ENCODE assay signal across 9 cellular contexts in the genomic region with DNA sequence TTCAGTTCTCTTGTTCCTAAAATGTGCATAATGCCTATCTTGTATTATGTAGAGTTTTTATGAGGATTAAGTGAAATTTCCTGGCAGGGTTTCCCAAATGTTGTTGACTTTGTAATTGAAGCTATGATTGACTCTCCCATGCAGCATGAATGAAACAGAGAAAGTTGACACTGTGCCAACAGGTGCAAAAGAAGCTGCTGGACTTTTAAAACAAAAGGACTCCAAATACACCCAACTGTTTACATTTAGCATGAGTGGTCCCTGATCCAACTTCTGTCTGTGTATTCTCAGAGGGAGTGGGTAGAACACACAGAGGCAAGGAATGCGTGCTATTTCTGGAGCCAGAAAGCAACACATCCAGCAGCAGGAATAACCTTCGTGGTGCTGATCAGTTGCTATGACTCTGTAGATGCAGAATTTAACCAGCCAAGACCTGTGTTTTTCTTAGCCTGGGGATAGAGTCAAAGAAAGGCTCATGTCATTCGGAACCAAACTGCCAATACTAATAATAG. TPM values are rescaled to one million over a fixed set of nuclear protein-coding genes. Genes with fewer than 3 reads are reported as not detected.
A peak's percentile ranks its signal among the peaks of the same experiment; 100 is the strongest.
DNase-seq lines count a peak whose midpoint lies in the region; ATAC-seq lines count a peak whose summit lies in the region.
"Had no signal": no experiment of that assay in that cellular context is flagged by ENCODE, and none has a peak within 500 bp of the region (broad histone marks: within the 10 kb centered on the region; RNA-seq: fewer than 3 reads in every experiment).

No MANE protein-coding gene starts in this region.

- peak overlapping the region; percentile 69 for H3K27ac ChIP-seq in mesodermal cell (ENCODE audit: low read depth, low read length, severe bottlenecking)

- intact Hi-C loops in posterior vena cava (cut with DNase I): no loop called here

- 73 to 74% methylated on average over 2 of the region's 3 CpGs for WGBS in mesodermal cell (ENCODE audit: insufficient coverage in 2 of 2), 2 experiments

- H3K4me3 ChIP-seq in mesodermal cell (ENCODE audit: extremely low read depth, insufficient read depth, low read length, poor library complexity, severe bottlenecking): no peak overlapping the region

- no peaks in the 10 kb centered on the region for H3K36me3 ChIP-seq in mesodermal cell (ENCODE audit: control insufficient read depth, insufficient read depth, low read length)

- no peaks in the 10 kb centered on the region for H3K9me3 ChIP-seq in mesodermal cell (ENCODE audit: control insufficient read depth, low read length)

- peak; percentile 86 for DNase-seq in COR-L47 (lab: John Stamatoyannopoulos, UW)
- DNase-seq in NCI-H1436 treated with DMSO at 0.1 percent for 48 hours (lab: John Stamatoyannopoulos, UW): peak; percentile 76
- DNase-seq in astrocyte of the hippocampus (ENCODE audit: low read depth, low spot score): peak; percentile 91
- no peak for DNase-seq in effector CD8-positive, alpha-beta T cell (lab: John Stamatoyannopoulos, UW)
- no peak for DNase-seq in posterior vena cava (ENCODE audit: low spot score)
- DNase-seq in D341Med (ENCODE audit: low spot score): no peak

- H3K4me1 ChIP-seq in mesodermal cell (ENCODE audit: control insufficient read depth, insufficient read depth, low read length, poor library complexity, severe bottlenecking): peaks cover 13% of the 10 kb centered on the region

- ATAC-seq in GM21390 (IDR thresholded peaks at IDR 0.05; ENCODE audit: unreplicated experiment): no peak
- ATAC-seq: stimulated activated memory B cell treated with anti-CD40 and anti-IgM and Interleukin-4, amounts not matched to agents 10 μg/mL and 1 μg/mL and 100 μg/mL, for 72 hours had no signal

RNA-seq across cellular contexts. Expression of a gene that starts 14.4 kb away (rescaled TPM):
- 2.7 TPM for polyA plus RNA-seq in mesodermal cell (2013, experiment 1 of 2)
- polyA plus RNA-seq in mesodermal cell (2013, experiment 2 of 2): 2.9 TPM
- total RNA-seq in posterior vena cava: 1 to 10 TPM; 2.0 to 3.0 TPM

Comparison
In these comparisons a context has a peak if more than half of its experiments do, and no peak if none do; other contexts are left out.
1. DNase-seq: peak in COR-L47 (single experiment), NCI-H1436 treated with DMSO at 0.1 percent for 48 hours (single experiment) and astrocyte of the hippocampus (single experiment); none in effector CD8-positive, alpha-beta T cell (single experiment), posterior vena cava (single experiment) and D341Med (single experiment).